In the genomic region with DNA sequence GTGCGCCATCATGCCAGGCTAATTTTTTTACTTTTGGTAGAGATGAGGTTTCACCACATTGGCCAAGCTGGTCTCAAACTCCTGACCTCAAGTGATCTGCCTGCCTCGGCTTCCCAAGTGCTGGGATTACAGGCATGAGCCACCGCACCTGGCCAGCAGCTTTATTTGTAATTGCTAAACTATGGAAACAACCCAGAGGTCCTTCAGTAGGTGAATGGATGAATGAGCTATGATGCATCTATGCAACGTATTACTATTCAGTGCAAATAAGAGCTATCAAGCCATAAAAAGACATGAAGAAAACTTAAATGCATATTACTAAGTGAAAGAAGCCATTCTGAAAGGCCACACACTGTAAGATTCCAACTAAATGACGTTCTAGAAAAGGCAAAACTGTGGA, we compare ENCODE assay signal across 16 cellular contexts.
"Had no signal": no experiment of that assay in that cellular context is flagged by ENCODE, and none has a peak within 500 bp of the region (broad histone marks: within the 10 kb centered on the region; RNA-seq: fewer than 3 reads in every experiment).

No MANE protein-coding gene starts in this region.

- H3K36me3 ChIP-seq: brain microvascular endothelial cell, colonic mucosa, lower lobe of right lung, sigmoid colon had no signal

- H3K4me3 Mint-ChIP-seq: activated CD4-positive, alpha-beta T cell treated with anti-CD3 and anti-CD28 coated beads, Interleukin-2, amount 10 ng/mL, durations not matched to agents 24 days and 14 days; nephron progenitor cell had no signal

- H3K27me3 Mint-ChIP-seq: activated CD4-positive, alpha-beta T cell treated with anti-CD3 and anti-CD28 coated beads, Interleukin-2, amount 10 ng/mL, durations not matched to agents 24 days and 14 days had no signal

- H3K4me1 ChIP-seq: colonic mucosa had no signal

- H3K27ac ChIP-seq: brain microvascular endothelial cell, colonic mucosa, foreskin keratinocyte, lower lobe of right lung, sigmoid colon had no signal

- H3K27me3 ChIP-seq: brain microvascular endothelial cell, colonic mucosa, foreskin keratinocyte, sigmoid colon had no signal

- H3K4me3 ChIP-seq: colonic mucosa, lower lobe of right lung, sigmoid colon had no signal

- H3K9me3 ChIP-seq: colonic mucosa, lower lobe of right lung, sigmoid colon had no signal

- ATAC-seq: lower lobe of right lung had no signal

- H3K27ac Mint-ChIP-seq: activated CD4-positive, alpha-beta T cell treated with anti-CD3 and anti-CD28 coated beads, Interleukin-2, amount 10 ng/mL, durations not matched to agents 24 days and 14 days; nephron progenitor cell had no signal

- DNase-seq: activated CD4-positive, alpha-beta T cell treated with anti-CD3 and anti-CD28 coated beads, Interleukin-2, amount 10 ng/mL, durations not matched to agents 24 days and 14 days; activated CD8-positive, alpha-beta memory T cell treated with anti-CD3 and anti-CD28 coated beads, Interleukin-2, amount 50 U/mL, for 4 hours; activated effector memory CD4-positive, alpha-beta T cell treated with Interleukin-2 at 50 U/mL for 16 hours; activated T-cell treated with anti-CD3 and anti-CD28 coated beads, Interleukin-2, amount 50 U/mL, for 48 hours; aorta; brain microvascular endothelial cell; central memory CD4-positive, alpha-beta T cell; colonic mucosa; foreskin keratinocyte; hippocampal formation; lower lobe of right lung; nephron progenitor cell; nucleus accumbens; posterior cingulate gyrus; sigmoid colon; stimulated activated naive CD4-positive, alpha-beta T cell had no signal

- H3K9me3 Mint-ChIP-seq: nephron progenitor cell had no signal

- H3K4me1 Mint-ChIP-seq: nephron progenitor cell had no signal
